In the genomic region with DNA sequence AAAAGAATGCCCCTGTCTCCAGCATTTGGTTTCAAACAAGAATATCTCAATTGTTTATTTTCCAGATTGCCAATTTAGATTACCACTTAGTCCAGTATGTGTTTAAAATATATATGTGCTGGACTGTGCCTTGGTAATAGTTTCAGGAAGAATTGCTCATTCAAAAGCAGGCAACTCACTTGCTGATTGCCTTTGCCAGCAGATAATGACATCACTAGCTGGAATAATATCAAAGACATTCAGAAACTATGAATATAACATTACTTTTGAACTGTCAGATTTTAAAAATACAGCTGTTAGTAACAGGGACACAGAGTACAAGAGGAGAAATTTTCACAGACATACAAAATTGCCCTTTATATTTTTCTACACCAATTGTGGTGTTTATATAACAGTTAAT, we compare ENCODE assay signal across 12 cellular contexts.
DNase-seq lines count a peak whose midpoint lies in the region; ATAC-seq and TF ChIP-seq lines count a peak whose summit lies in the region.
"Had no signal": no experiment of that assay in that cellular context is flagged by ENCODE, and none has a peak within 500 bp of the region (broad histone marks: within the 10 kb centered on the region; RNA-seq: fewer than 3 reads in every experiment).

No MANE protein-coding gene starts in this region.

- H3K27ac Mint-ChIP-seq in activated naive CD4-positive, alpha-beta T cell treated with anti-CD3 and anti-CD28 coated beads, Interleukin-2, amount 50 U/mL, for 72 hours, result no peak overlapping the region
- H3K27ac Mint-ChIP-seq: activated naive CD8-positive, alpha-beta T cell had no signal

- TF ChIP-seq CTCF in brain microvascular endothelial cell (IDR thresholded peaks at IDR 0.05; ENCODE audit: low read depth, low read length, missing control alignments), result no peak

- H3K9me3 ChIP-seq in GM23248 (ENCODE audit: low read depth) (no peaks in the 10 kb centered on the region), skeletal muscle satellite cell (replicated peaks; ENCODE audit: low read length) (no peaks in the 10 kb centered on the region)

- H3K27ac ChIP-seq in GM23248 (no peak overlapping the region), brain microvascular endothelial cell (no peak overlapping the region)
- H3K27ac ChIP-seq: KMS-11 had no signal

- H3K4me1 ChIP-seq in GM23248 (ENCODE audit: insufficient read depth) (peaks cover 31% of the 10 kb centered on the region), skeletal muscle satellite cell (ENCODE audit: control insufficient read depth, insufficient read depth, low read length) (peaks cover 26% of the 10 kb centered on the region)

- 0 out of 2 replicates have a peak, but pooled peaks cover 13% of the 10 kb centered on the region for H3F3A ChIP-seq in GM23248 (ENCODE audit: insufficient read depth)

- no peaks in the 10 kb centered on the region for H3K79me2 ChIP-seq in GM23248 (ENCODE audit: insufficient read depth)

- no peaks in the 10 kb centered on the region for H3K9me3 Mint-ChIP-seq in activated naive CD4-positive, alpha-beta T cell treated with anti-CD3 and anti-CD28 coated beads, Interleukin-2, amount 50 U/mL, for 72 hours

- no peak for ATAC-seq in GM19351 (IDR thresholded peaks at IDR 0.05; ENCODE audit: unreplicated experiment)
- ATAC-seq in activated naive CD4-positive, alpha-beta T cell treated with anti-CD3 and anti-CD28 coated beads, Interleukin-2, amount 50 U/mL, for 72 hours, result no peak

- no peaks in the 10 kb centered on the region for H4K20me1 ChIP-seq in GM23248 (ENCODE audit: insufficient read depth)

- DNase-seq in GM23248 (peak; percentile 80), brain microvascular endothelial cell (peak; percentile 27), hepatic stellate cell (ENCODE audit: low spot score) (peak; percentile 19), cortex of kidney (lab: John Stamatoyannopoulos, UW) (no peak)
- DNase-seq in activated naive CD4-positive, alpha-beta T cell treated with anti-CD3 and anti-CD28 coated beads, Interleukin-2, amount 50 U/mL, for 72 hours (ENCODE audit: low spot score in 2 of 2), result no peak
- DNase-seq in stimulated activated CD4-positive, alpha-beta T cell treated with anti-CD3 and anti-CD28 coated beads, Interleukin-1b, Interleukin-23, amount 100 ng/mL, for 48 hours, result no peak
- DNase-seq: activated CD4-positive, alpha-beta T cell treated with anti-CD3 and anti-CD28 coated beads, Interleukin-2, amount 50 U/mL, for 4 hours; stimulated activated CD4-positive, alpha-beta T cell treated with anti-CD3 and anti-CD28 coated beads, Interleukin-2, amount 100 ng/mL, for 48 hours had no signal

- H3K9me2 ChIP-seq in GM23248 (ENCODE audit: insufficient read depth), result no peaks in the 10 kb centered on the region

- H3K4me2 ChIP-seq in GM23248 (ENCODE audit: unreplicated experiment) (peak overlapping the region; percentile 13), skeletal muscle satellite cell (ENCODE audit: low read length) (peak overlapping the region; percentile 15)
- H3K4me2 ChIP-seq: KMS-11 had no signal

- peaks cover 0 to under 1% of the 10 kb centered on the region in 2 donors for H3K36me3 Mint-ChIP-seq in activated naive CD4-positive, alpha-beta T cell treated with anti-CD3 and anti-CD28 coated beads, Interleukin-2, amount 50 U/mL, for 72 hours

- no peak overlapping the region for H3K9ac ChIP-seq in GM23248
- H3K9ac ChIP-seq in skeletal muscle satellite cell (ENCODE audit: low read depth, low read length), result no peak overlapping the region
- H3K9ac ChIP-seq: KMS-11 had no signal

- no peak overlapping the region for H3K4me3 ChIP-seq in GM23248
- H3K4me3 ChIP-seq in brain microvascular endothelial cell (ENCODE audit: low read depth, low read length), result no peak overlapping the region
- H3K4me3 ChIP-seq in skeletal muscle satellite cell (ENCODE audit: low read length), result no peak overlapping the region

- H3K36me3 ChIP-seq in GM23248 (ENCODE audit: low read depth), result no peaks in the 10 kb centered on the region
- H3K36me3 ChIP-seq in brain microvascular endothelial cell (replicated peaks), result no peaks in the 10 kb centered on the region
- H3K36me3 ChIP-seq in skeletal muscle satellite cell (ENCODE audit: insufficient read depth, low read length), result no peaks in the 10 kb centered on the region

- no peak overlapping the region for H2AFZ ChIP-seq in GM23248

- in situ Hi-C loops in GM23248 (cut with MboI), result no loop called here
- in situ Hi-C loops in brain microvascular endothelial cell (cut with HindIII; ENCODE audit: low pct_ligation_motif_present, low sequenced_read_pairs), result no loop called here

- H3K27me3 ChIP-seq in GM23248 (replicated peaks; ENCODE audit: insufficient read depth) (no peaks in the 10 kb centered on the region), brain microvascular endothelial cell (replicated peaks) (no peaks in the 10 kb centered on the region), skeletal muscle satellite cell (ENCODE audit: control insufficient read depth, insufficient read depth, low read length) (no peaks in the 10 kb centered on the region)

Comparison
In these comparisons a context has a peak if more than half of its experiments do, and no peak if none do; other contexts are left out.
1. DNase-seq: peak in GM23248 (single experiment), brain microvascular endothelial cell (single experiment) and hepatic stellate cell (single experiment); none in cortex of kidney (single experiment), activated naive CD4-positive, alpha-beta T cell treated with anti-CD3 and anti-CD28 coated beads, Interleukin-2, amount 50 U/mL, for 72 hours (0 of 2) and stimulated activated CD4-positive, alpha-beta T cell treated with anti-CD3 and anti-CD28 coated beads, Interleukin-1b, Interleukin-23, amount 100 ng/mL, for 48 hours (single experiment).